ENCODE assay signal across 20 cellular contexts in the genomic region with DNA sequence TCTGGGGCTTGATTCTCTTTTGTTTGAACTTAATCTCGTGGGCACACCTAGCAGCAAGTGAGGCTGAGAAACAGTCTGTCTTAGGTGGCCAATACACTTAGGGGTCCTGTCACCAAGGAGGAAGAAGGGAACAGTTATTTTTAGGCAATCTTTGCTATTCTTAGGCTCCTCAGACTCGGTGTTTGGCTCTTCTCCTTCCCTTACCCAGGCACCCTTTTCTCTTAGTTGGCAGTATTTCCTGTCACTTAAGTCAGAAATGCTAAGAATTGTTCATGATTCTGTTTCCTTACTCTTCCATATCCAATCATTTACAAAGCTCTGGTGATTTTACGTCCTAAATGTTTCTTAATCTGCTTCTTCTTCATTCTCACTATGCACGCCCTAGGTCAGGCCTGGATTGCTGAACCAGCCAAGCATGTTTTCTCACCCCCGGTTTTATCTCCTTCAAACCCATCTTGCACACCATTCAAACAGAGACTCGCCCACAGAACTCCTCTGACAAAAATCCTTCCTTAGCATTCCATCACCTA. TPM values are rescaled to one million over a fixed set of nuclear protein-coding genes. Genes with fewer than 3 reads are reported as not detected.
DNase-seq lines count a peak whose midpoint lies in the region; ATAC-seq, FAIRE-seq and TF ChIP-seq lines count a peak whose summit lies in the region.
"Had no signal": no experiment of that assay in that cellular context is flagged by ENCODE, and none has a peak within 500 bp of the region (broad histone marks: within the 10 kb centered on the region; RNA-seq: fewer than 3 reads in every experiment).

No MANE protein-coding gene starts in this region.

- H3K79me2 ChIP-seq in K562 (ENCODE audit: control insufficient read depth, insufficient read depth, low read length): no peaks in the 10 kb centered on the region

- no peak overlapping the region for H2AFZ ChIP-seq in K562 (ENCODE audit: low read depth, low read length)
- H2AFZ ChIP-seq: GM23338 had no signal

- peaks cover 0 to 2% (median under 1%) of the 10 kb centered on the region in 4 donors for H3K4me1 Mint-ChIP-seq in CD4-positive, alpha-beta memory T cell
- H3K4me1 Mint-ChIP-seq in nephron progenitor cell: peaks cover 16% of the 10 kb centered on the region
- H3K4me1 Mint-ChIP-seq: CD8-positive, alpha-beta memory T cell; GM23338 had no signal

- no peak for TF ChIP-seq EP300 in K562 (IDR thresholded peaks at IDR 0.05; ENCODE audit: low read length)

- H3K4me2 ChIP-seq in BLaER1 treated with 17β-estradiol and CSF1 and Interleukin-3, amounts not matched to agents 10 nM and 100 nM: peak overlapping the region; percentile 52 to 74 (median 66)
- H3K4me2 ChIP-seq in K562 (ENCODE audit: insufficient read depth, low read length): no peak overlapping the region; the same call in 1 of the 2 replicates
- H3K4me2 ChIP-seq: GM23338 had no signal

- CTCF ChIA-PET in CD4-positive, alpha-beta memory T cell (lab: Charles Lee; ENCODE audit: partially characterized antibody): interaction anchor here (1.0 to 1.5 kb wide), 3 partner anchors 16 to 94 kb away, joined by 3 to 4 read pairs (median 3); no protein-coding TSS in a partner anchor
- CTCF ChIA-PET in K562 (lab: Yijun Ruan, JAX; ENCODE audit: low intra/inter-chr PET ratio): interaction anchor here (0.6 to 1.4 kb wide), 3 partner anchors 84 to 280 kb away, joined by 3 to 7 read pairs (median 4); no protein-coding TSS in a partner anchor

- peaks cover 48 to 70% of the 10 kb centered on the region in 2 donors for H3K36me3 Mint-ChIP-seq in CD4-positive, alpha-beta memory T cell
- H3K36me3 Mint-ChIP-seq in nephron progenitor cell (ENCODE audit: low read depth): peaks cover 29% of the 10 kb centered on the region

- H3K9me3 Mint-ChIP-seq in CD4-positive, alpha-beta memory T cell: no peaks in the 10 kb centered on the region
- no peaks in the 10 kb centered on the region for H3K9me3 Mint-ChIP-seq in nephron progenitor cell
- H3K9me3 Mint-ChIP-seq: CD8-positive, alpha-beta memory T cell; GM23338; IgD-negative memory B cell had no signal

- H4K20me1 ChIP-seq in BLaER1 treated with 17β-estradiol and CSF1 and Interleukin-3, amounts not matched to agents 10 nM and 100 nM: no peaks in the 10 kb centered on the region
- peaks cover 6% of the 10 kb centered on the region for H4K20me1 ChIP-seq in K562 (replicated peaks; ENCODE audit: control insufficient read depth, insufficient read depth, low read length)

- H3K27ac ChIP-seq in BLaER1 treated with 17β-estradiol and CSF1 and Interleukin-3, amounts not matched to agents 10 nM and 100 nM: peak overlapping the region in 10 of 11 experiments; percentile 6 to 59 (median 31); a peak in 16 of 22 replicates
- H3K27ac ChIP-seq in CD4-positive, alpha-beta memory T cell (ENCODE audit: low read depth, low read length): no peak overlapping the region
- H3K27ac ChIP-seq in K562 (ENCODE audit: extremely low read depth, low read depth, low read length): no peak overlapping the region
- no peak overlapping the region for H3K27ac ChIP-seq in testis
- H3K27ac ChIP-seq: HL-60, SJSA1 had no signal

- intact Hi-C loops in CD4-positive, alpha-beta memory T cell (cut with micrococcal nuclease): no loop called here
- intact Hi-C loops in K562 (cut with micrococcal nuclease): loop anchor here (5.0 to 10.0 kb wide), 2 partner anchors 61 to 538 kb away; no protein-coding TSS in a partner anchor
- intact Hi-C loops in testis (cut with DNase I; ENCODE audit: low total_unique reads): no loop called here

- POLR2A ChIA-PET in CD4-positive, alpha-beta memory T cell (lab: Charles Lee; ENCODE audit: partially characterized antibody): no interaction called here
- POLR2A ChIA-PET in K562 (lab: Yijun Ruan, JAX): interaction anchor here (0.6 to 2.0 kb wide), 11 partner anchors 8 to 274 kb away, joined by 3 to 25 read pairs (median 3); a partner anchor contains a TSS

- 60% methylated on average over 6 of the region's 6 CpGs for WGBS in K562 (ENCODE audit: insufficient coverage, low coverage, missing lambda C conversion rate)
- 75 to 81% methylated on average over 6 of the region's 6 CpGs for WGBS in testis, 2 donors

- H3K9me3 ChIP-seq in BLaER1 treated with 17β-estradiol and CSF1 and Interleukin-3, amounts not matched to agents 10 nM and 100 nM (replicated peaks in 1 of 11): no peaks in the 10 kb centered on the region
- H3K9me3 ChIP-seq in CD4-positive, alpha-beta memory T cell (ENCODE audit: control insufficient read depth in 1 of 2, low read length in 2 of 2): no peaks in the 10 kb centered on the region
- no peaks in the 10 kb centered on the region for H3K9me3 ChIP-seq in K562 (replicated peaks; ENCODE audit: control insufficient read depth, insufficient read depth, low read depth, low read length)
- H3K9me3 ChIP-seq in testis: no peaks in the 10 kb centered on the region
- H3K9me3 ChIP-seq: SJSA1 had no signal

- H3K4me1 ChIP-seq in BLaER1 treated with 17β-estradiol and CSF1 and Interleukin-3, amounts not matched to agents 10 nM and 100 nM: peaks cover 26 to 31% (median 28%) of the 10 kb centered on the region in 10 experiments
- no peaks in the 10 kb centered on the region for H3K4me1 ChIP-seq in CD4-positive, alpha-beta memory T cell (ENCODE audit: insufficient read depth, low read length)
- H3K4me1 ChIP-seq in K562 (replicated peaks in 1 of 2; ENCODE audit: control insufficient read depth in 2 of 2, insufficient read depth in 2 of 2, low read length in 2 of 2) (peaks cover 20 to 30% of the 10 kb centered on the region in 2 experiments), testis (peaks cover 2% of the 10 kb centered on the region)
- H3K4me1 ChIP-seq: SJSA1 had no signal

- peaks cover 3 to 65% (median 21%) of the 10 kb centered on the region in 11 experiments; a peak in 19 of 22 replicates for H3K36me3 ChIP-seq in BLaER1 treated with 17β-estradiol and CSF1 and Interleukin-3, amounts not matched to agents 10 nM and 100 nM
- H3K36me3 ChIP-seq in CD4-positive, alpha-beta memory T cell (ENCODE audit: insufficient read depth, low read length): peaks cover 45% of the 10 kb centered on the region
- peaks cover 66% of the 10 kb centered on the region for H3K36me3 ChIP-seq in K562 (ENCODE audit: control insufficient read depth, insufficient read depth, low read length)
- H3K36me3 ChIP-seq in testis (ENCODE audit: low read depth, missing control alignments): no peaks in the 10 kb centered on the region

- H3K4me3 ChIP-seq in BLaER1 treated with 17β-estradiol and CSF1 and Interleukin-3, amounts not matched to agents 10 nM and 100 nM: no peak overlapping the region
- no peak overlapping the region for H3K4me3 ChIP-seq in CD4-positive, alpha-beta memory T cell (ENCODE audit: low read length in 2 of 2)
- H3K4me3 ChIP-seq in K562: no peak overlapping the region
- no peak overlapping the region for H3K4me3 ChIP-seq in testis
- H3K4me3 ChIP-seq: GM12878, GM23338, SJSA1 had no signal

- H3K27ac Mint-ChIP-seq in CD4-positive, alpha-beta memory T cell: peak overlapping the region in 4 of 7 donors; percentile 31 to 76 (median 55)
- H3K27ac Mint-ChIP-seq in nephron progenitor cell: peak overlapping the region; percentile 15
- H3K27ac Mint-ChIP-seq: B cell, GM23338 had no signal

- TF ChIP-seq RAD21 in K562 (CRISPR knock-in tag; conservative IDR thresholded peaks at IDR 0.05 in 1 of 2, IDR thresholded peaks at IDR 0.05 in 1 of 2): no peak

- no peak for FAIRE-seq in K562 (lab: Jason Lieb, UNC)
- no peak for FAIRE-seq in RCC 7860 (lab: Jason Lieb, UNC)
- FAIRE-seq: D721Med, GM12878, GM18507, HTR-8/SVneo had no signal

- no peak overlapping the region for H3K4me3 Mint-ChIP-seq in CD4-positive, alpha-beta memory T cell
- no peak overlapping the region for H3K4me3 Mint-ChIP-seq in nephron progenitor cell
- H3K4me3 Mint-ChIP-seq: B cell; CD8-positive, alpha-beta memory T cell; GM23338; IgD-negative memory B cell had no signal

- no peaks in the 10 kb centered on the region for H3K27me3 Mint-ChIP-seq in CD4-positive, alpha-beta memory T cell
- no peaks in the 10 kb centered on the region for H3K27me3 Mint-ChIP-seq in nephron progenitor cell (ENCODE audit: low read depth, poor library complexity)
- H3K27me3 Mint-ChIP-seq: B cell; CD8-positive, alpha-beta memory T cell; IgD-negative memory B cell had no signal

- no peak for DNase-seq in CD4-positive, alpha-beta memory T cell
- DNase-seq in K562 (ENCODE audit: extremely low read depth in 1 of 4, low spot score in 3 of 4): no peak
- no peak for DNase-seq in nephron progenitor cell
- no peak for DNase-seq in RCC 7860 (ENCODE audit: low spot score)
- no peak for DNase-seq in testis
- DNase-seq in midbrain (lab: John Stamatoyannopoulos, UW): no peak
- DNase-seq: CD8-positive, alpha-beta memory T cell; NCI-H1436 treated with DMSO at 0.1 percent for 48 hours; NCI-H2029 treated with DMSO at 0.1 percent for 48 hours; NCI-H774 had no signal

- no peaks in the 10 kb centered on the region for H3K9me1 ChIP-seq in K562 (ENCODE audit: control insufficient read depth, insufficient read depth, low read length)

- no peak for TF ChIP-seq POLR2A in K562 (conservative IDR thresholded peaks at IDR 0.05)
- no peak for TF ChIP-seq POLR2A in testis (IDR thresholded peaks at IDR 0.05)

- peak overlapping the region in 10 of 11 experiments; percentile 1 to 31 (median 9); a peak in 9 of 22 replicates for H3K9ac ChIP-seq in BLaER1 treated with 17β-estradiol and CSF1 and Interleukin-3, amounts not matched to agents 10 nM and 100 nM
- H3K9ac ChIP-seq in K562 (ENCODE audit: insufficient read depth in 1 of 2, low read depth in 2 of 2, low read length in 2 of 2): no peak overlapping the region

- ATAC-seq in K562: no peak

- in situ Hi-C loops in K562 (cut with MboI): no loop called here

- H3K27me3 ChIP-seq in BLaER1 treated with 17β-estradiol and CSF1 and Interleukin-3, amounts not matched to agents 10 nM and 100 nM: no peaks in the 10 kb centered on the region
- no peaks in the 10 kb centered on the region for H3K27me3 ChIP-seq in CD4-positive, alpha-beta memory T cell (ENCODE audit: insufficient read depth, low read length)
- H3K27me3 ChIP-seq in K562 (ENCODE audit: control insufficient read depth in 2 of 2, insufficient read depth in 2 of 2, low read length in 2 of 2) (no peaks in the 10 kb centered on the region), testis (no peaks in the 10 kb centered on the region)
- H3K27me3 ChIP-seq: SJSA1 had no signal

- TF ChIP-seq CTCF in K562 (IDR thresholded peaks at IDR 0.05 in 2 of 3, conservative IDR thresholded peaks at IDR 0.05 in 1 of 3; ENCODE audit: insufficient read depth in 2 of 3, low read depth in 1 of 3, low read length in 3 of 3): no peak
- TF ChIP-seq CTCF in nephron progenitor cell (IDR thresholded peaks at IDR 0.05): no peak
- TF ChIP-seq CTCF in testis (IDR thresholded peaks at IDR 0.05): no peak

- no TSS peak for BruUV-seq in K562 (replicated peaks; lab: Mats Ljungman, UMichigan)

RNA-seq across cellular contexts. Expression of a gene that starts 45.2 kb away (rescaled TPM):
- total RNA-seq in CD4-positive, alpha-beta memory T cell: 1 to 10 TPM in 1 of 2 experiments, not detected in 1; 1.4 TPM
- under 1 TPM; 0.31 to 0.42 TPM for polyA plus RNA-seq in CD4-positive, alpha-beta memory T cell
- 9.2 and 9.3 TPM in 2 replicates for total RNA-seq in K562 (2011; cell fraction: chromatin; rRNA removed; ENCODE audit: low replicate concordance)
- 6.8 and 8.0 TPM in 2 replicates for total RNA-seq in K562 (2011; cell fraction: nucleolus; rRNA removed)
- 6.2 and 9.8 TPM in 2 replicates for total RNA-seq in K562 (2011; cell fraction: nucleoplasm; rRNA removed)
- total RNA-seq in K562 (2014; rRNA removed): 1.3 and 1.5 TPM in 2 replicates
- total RNA-seq in K562 (2014; rRNA removed; fragmentation: Illumina TruSeq; extraction: Trizol): 1.6 and 2.4 TPM in 2 replicates
- 3.3 and 4.0 TPM in 2 replicates for total RNA-seq in K562 (2015; rRNA removed; fragmentation: Illumina TruSeq; extraction: Trizol)
- total RNA-seq in K562 (2021): 1.9 and 2.0 TPM in 2 replicates
- 5.0 and 8.0 TPM in 2 replicates for polyA plus RNA-seq in K562 (2011; rRNA removed)
- 3.3 and 5.8 TPM in 2 replicates for polyA plus RNA-seq in K562 (2011; cell fraction: cytosol; rRNA removed)
- polyA plus RNA-seq in K562 (2011; cell fraction: nucleus; rRNA removed): 3.6 and 5.0 TPM in 2 replicates
- polyA plus RNA-seq in K562 (2012): 3.2 and 3.5 TPM in 2 replicates
- 1.9 and 2.3 TPM in 2 replicates for polyA plus RNA-seq in K562 (2014; fragmentation: Illumina TruSeq; extraction: Trizol)
- polyA plus RNA-seq in K562 (2014; fragmentation: Nextera tagmentation; extraction: Ambion mirVana): 1 to 10 TPM; 1.8 to 1.9 TPM
- 2.8 and 3.5 TPM in 2 replicates for polyA plus RNA-seq in K562 (2014; rRNA removed)
- 3.4 and 4.8 TPM in 2 replicates for polyA minus RNA-seq in K562 (2011; rRNA and poly(A)+ RNA removed)
- 1.5 and 3.3 TPM in 2 replicates for polyA minus RNA-seq in K562 (2011; cell fraction: cytosol; rRNA and poly(A)+ RNA removed)
- polyA minus RNA-seq in K562 (2011; cell fraction: nucleus; rRNA and poly(A)+ RNA removed): 2.0 and 2.4 TPM in 2 replicates
- 10 to 100 TPM; 13.3 to 16.2 TPM for total RNA-seq in testis
- polyA plus RNA-seq in testis (ENCODE audit: insufficient read depth, low read depth, low replicate concordance): 46.5 TPM
- total RNA-seq: GM23338 had no signal
- polyA plus RNA-seq: IgD-negative memory B cell had no signal

RNA-seq across cellular contexts. Expression of a gene that starts 45.6 kb away (rescaled TPM):
- 10 to 100 TPM in 1 of 2 experiments, 1 to 10 TPM in 1; 9.7 to 10.3 TPM for total RNA-seq in CD4-positive, alpha-beta memory T cell
- 10 to 100 TPM in 1 of 2 donors, 1 to 10 TPM in 1; 7.2 to 11.9 TPM for polyA plus RNA-seq in CD4-positive, alpha-beta memory T cell
- total RNA-seq in K562 (2011; cell fraction: chromatin; rRNA removed; ENCODE audit: low replicate concordance): 32.9 and 35.9 TPM in 2 replicates
- total RNA-seq in K562 (2011; cell fraction: nucleolus; rRNA removed): 16.1 and 18.0 TPM in 2 replicates
- total RNA-seq in K562 (2011; cell fraction: nucleoplasm; rRNA removed): 22.4 and 25.4 TPM in 2 replicates
- total RNA-seq in K562 (2014; rRNA removed) (10.9 and 13.0 TPM in 2 replicates), K562 (2014; rRNA removed; fragmentation: Illumina TruSeq; extraction: Trizol) (13.5 and 13.9 TPM in 2 replicates), K562 (2015; rRNA removed; fragmentation: Illumina TruSeq; extraction: Trizol) (12.3 and 13.1 TPM in 2 replicates), K562 (2021) (16.1 and 17.2 TPM in 2 replicates), testis (10 to 100 TPM; 25.6 to 36.4 TPM)
- polyA plus RNA-seq in K562 (2011; rRNA removed) (14.0 and 15.3 TPM in 2 replicates), K562 (2014; fragmentation: Illumina TruSeq; extraction: Trizol) (21.7 and 24.2 TPM in 2 replicates), K562 (2014; fragmentation: Nextera tagmentation; extraction: Ambion mirVana) (1 to 10 TPM; 4.8 to 6.4 TPM), K562 (2014; rRNA removed) (14.0 and 14.5 TPM in 2 replicates), testis (ENCODE audit: insufficient read depth, low read depth, low replicate concordance) (23.1 TPM)
- 11.5 and 14.7 TPM in 2 replicates for polyA plus RNA-seq in K562 (2011; cell fraction: cytosol; rRNA removed)
- polyA plus RNA-seq in K562 (2011; cell fraction: nucleus; rRNA removed): 22.4 and 24.0 TPM in 2 replicates
- polyA plus RNA-seq in K562 (2012): 12.9 and 19.1 TPM in 2 replicates
- 10.0 and 11.0 TPM in 2 replicates for polyA minus RNA-seq in K562 (2011; rRNA and poly(A)+ RNA removed)
- 6.8 and 8.6 TPM in 2 replicates for polyA minus RNA-seq in K562 (2011; cell fraction: cytosol; rRNA and poly(A)+ RNA removed)
- 11.8 and 14.1 TPM in 2 replicates for polyA minus RNA-seq in K562 (2011; cell fraction: nucleus; rRNA and poly(A)+ RNA removed)

RNA-seq across cellular contexts. Expression of a gene that starts 50.6 kb away (rescaled TPM):
- 10 to 100 TPM; 14.8 to 16.6 TPM for total RNA-seq in CD4-positive, alpha-beta memory T cell
- polyA plus RNA-seq in CD4-positive, alpha-beta memory T cell: 10 to 100 TPM; 14.2 to 17.2 TPM
- 19.2 and 43.1 TPM in 2 replicates for total RNA-seq in K562 (2011; cell fraction: chromatin; rRNA removed; ENCODE audit: low replicate concordance)
- 12.0 and 14.1 TPM in 2 replicates for total RNA-seq in K562 (2011; cell fraction: nucleolus; rRNA removed)
- total RNA-seq in K562 (2011; cell fraction: nucleoplasm; rRNA removed): 25.6 and 32.9 TPM in 2 replicates
- total RNA-seq in K562 (2014; rRNA removed) (37.3 and 37.5 TPM in 2 replicates), K562 (2014; rRNA removed; fragmentation: Illumina TruSeq; extraction: Trizol) (42.8 and 50.8 TPM in 2 replicates), K562 (2015; rRNA removed; fragmentation: Illumina TruSeq; extraction: Trizol) (38.6 and 45.5 TPM in 2 replicates), K562 (2021) (28.5 and 30.0 TPM in 2 replicates), testis (10 to 100 TPM; 44.0 to 49.9 TPM)
- polyA plus RNA-seq in K562 (2011; rRNA removed) (28.5 and 35.1 TPM in 2 replicates), K562 (2014; fragmentation: Illumina TruSeq; extraction: Trizol) (42.1 and 47.0 TPM in 2 replicates), K562 (2014; fragmentation: Nextera tagmentation; extraction: Ambion mirVana) (10 to 100 TPM; 10.6 to 13.0 TPM), K562 (2014; rRNA removed) (36.6 and 40.6 TPM in 2 replicates), testis (ENCODE audit: insufficient read depth, low read depth, low replicate concordance) (49.4 TPM)
- 10.9 and 16.7 TPM in 2 replicates for polyA plus RNA-seq in K562 (2011; cell fraction: cytosol; rRNA removed)
- polyA plus RNA-seq in K562 (2011; cell fraction: nucleus; rRNA removed): 18.9 and 21.9 TPM in 2 replicates
- 19.3 and 25.3 TPM in 2 replicates for polyA plus RNA-seq in K562 (2012)
- polyA minus RNA-seq in K562 (2011; rRNA and poly(A)+ RNA removed): 24.9 and 30.1 TPM in 2 replicates
- 9.1 and 14.6 TPM in 2 replicates for polyA minus RNA-seq in K562 (2011; cell fraction: cytosol; rRNA and poly(A)+ RNA removed)
- polyA minus RNA-seq in K562 (2011; cell fraction: nucleus; rRNA and poly(A)+ RNA removed): 14.9 and 28.0 TPM in 2 replicates

Comparison
In these comparisons a context has a peak if more than half of its experiments do, and no peak if none do; other contexts are left out.
1. H3K27ac ChIP-seq: peak in BLaER1 treated with 17β-estradiol and CSF1 and Interleukin-3, amounts not matched to agents 10 nM and 100 nM (10 of 11); none in CD4-positive, alpha-beta memory T cell (single experiment), K562 (single experiment) and testis (0 of 2).
2. H3K9ac ChIP-seq: peak in BLaER1 treated with 17β-estradiol and CSF1 and Interleukin-3, amounts not matched to agents 10 nM and 100 nM (10 of 11); none in K562 (0 of 2).